9 cellular contexts compared by ENCODE assay signal in genomic region chrX:129755779-129756650, GRCh38. TPM values are rescaled to one million over a fixed set of nuclear protein-coding genes. Genes with fewer than 3 reads are reported as not detected.
A peak's percentile ranks its signal among the peaks of the same experiment; 100 is the strongest.
DNase-seq lines count a peak whose midpoint lies in the region; ATAC-seq and TF ChIP-seq lines count a peak whose summit lies in the region.
"Had no signal": no experiment of that assay in that cellular context is flagged by ENCODE, and none has a peak within 500 bp of the region (broad histone marks: within the 10 kb centered on the region; RNA-seq: fewer than 3 reads in every experiment).

No MANE protein-coding gene starts in this region.

- 27 to 66% (median 56%) methylated on average over 8 to 18 of the region's 18 CpGs for WGBS in spleen, 5 donors

- CTCF ChIA-PET in activated CD4-positive, alpha-beta T cell treated with anti-CD3 and anti-CD28 coated beads, Interleukin-2, amount 10 ng/mL, durations not matched to agents 7 days and 5 days (lab: Charles Lee) = interaction anchor here (0.8 to 2.0 kb wide), 7 partner anchors 10 to 78 kb away, joined by 3 to 9 read pairs (median 4); partner anchors contain the start of gene SASH3

- H3K9me3 ChIP-seq in spleen (no peaks in the 10 kb centered on the region), vagina (no peaks in the 10 kb centered on the region)
- H3K9me3 ChIP-seq: BE2C had no signal

- H3K27me3 ChIP-seq in spleen (replicated peaks in 1 of 7) = no peaks in the 10 kb centered on the region
- H3K27me3 ChIP-seq in vagina = no peaks in the 10 kb centered on the region
- H3K27me3 ChIP-seq: BE2C had no signal

- peak in 1 of 11 experiments; percentile 23 for TF ChIP-seq CTCF in spleen (IDR thresholded peaks at IDR 0.05 in 8 of 11, conservative IDR thresholded peaks at IDR 0.05 in 3 of 11)
- TF ChIP-seq CTCF in vagina (IDR thresholded peaks at IDR 0.05) = no peak

- H3K27ac ChIP-seq in spleen (peak overlapping the region in 5 of 8 donors; percentile 27 to 70 (median 51)), vagina (no peak overlapping the region)

- no peaks in the 10 kb centered on the region for H3K27me3 Mint-ChIP-seq in activated CD4-positive, alpha-beta T cell treated with anti-CD3 and anti-CD28 coated beads, Interleukin-2, amount 10 ng/mL, durations not matched to agents 7 days and 5 days
- no peaks in the 10 kb centered on the region for H3K27me3 Mint-ChIP-seq in activated T-helper 2 cell treated with anti-CD3 and anti-CD28 coated beads, Interferon-gamma antibody, Interleukin-2, Interleukin-4, amounts not matched to agents 10 μg/mL and 5 μg/mL and 100 μg/mL, durations not matched to agents 14 hours and 24 hours and 36 hours (ENCODE audit: low read depth)

- no peaks in the 10 kb centered on the region for H3K9me3 Mint-ChIP-seq in activated CD4-positive, alpha-beta T cell treated with anti-CD3 and anti-CD28 coated beads, Interleukin-2, amount 10 ng/mL, durations not matched to agents 7 days and 5 days
- H3K9me3 Mint-ChIP-seq in activated T-helper 2 cell treated with anti-CD3 and anti-CD28 coated beads, Interferon-gamma antibody, Interleukin-2, Interleukin-4, amounts not matched to agents 10 μg/mL and 5 μg/mL and 100 μg/mL, durations not matched to agents 14 hours and 24 hours and 36 hours = no peaks in the 10 kb centered on the region

- H3K27ac Mint-ChIP-seq in activated CD4-positive, alpha-beta T cell treated with anti-CD3 and anti-CD28 coated beads, Interleukin-2, amount 10 ng/mL, durations not matched to agents 7 days and 5 days = peak overlapping the region; percentile 90
- H3K27ac Mint-ChIP-seq in activated T-helper 2 cell treated with anti-CD3 and anti-CD28 coated beads, Interferon-gamma antibody, Interleukin-2, Interleukin-4, amounts not matched to agents 10 μg/mL and 5 μg/mL and 100 μg/mL, durations not matched to agents 14 hours and 24 hours and 36 hours = peak overlapping the region; percentile 46

- peak; percentile 49 for DNase-seq in activated CD4-positive, alpha-beta T cell treated with anti-CD3 and anti-CD28 coated beads, Interleukin-2, amount 10 ng/mL, durations not matched to agents 7 days and 5 days
- DNase-seq in activated CD4-positive, alpha-beta T cell treated with anti-CD3 and anti-CD28 coated beads for 4 hours = no peak
- no peak for DNase-seq in activated T-helper 2 cell treated with anti-CD3 and anti-CD28 coated beads, Interferon-gamma antibody, Interleukin-2, Interleukin-4, amounts not matched to agents 10 μg/mL and 5 μg/mL and 100 μg/mL, durations not matched to agents 14 hours and 24 hours and 36 hours (ENCODE audit: low spot score)
- DNase-seq in spleen = peak; percentile 79
- no peak for DNase-seq in NCI-H345 treated with DMSO at 0.1 percent for 48 hours (lab: John Stamatoyannopoulos, UW; ENCODE audit: unreplicated experiment)
- DNase-seq in vagina (ENCODE audit: extremely low spot score in 2 of 2) = no peak
- no peak for DNase-seq in NCI-H1048 (lab: John Stamatoyannopoulos, UW)
- DNase-seq: BE2C had no signal

- TF ChIP-seq POLR2A in spleen (IDR thresholded peaks at IDR 0.05) = no peak
- TF ChIP-seq POLR2A in vagina (IDR thresholded peaks at IDR 0.05) = no peak

- POLR2A ChIA-PET in activated CD4-positive, alpha-beta T cell treated with anti-CD3 and anti-CD28 coated beads, Interleukin-2, amount 10 ng/mL, durations not matched to agents 7 days and 5 days (lab: Charles Lee) = interaction anchor here (1.4 kb wide), 1 partner anchor 25 kb away, joined by 7 read pairs; no protein-coding TSS in a partner anchor

- H3K36me3 Mint-ChIP-seq in activated CD4-positive, alpha-beta T cell treated with anti-CD3 and anti-CD28 coated beads, Interleukin-2, amount 10 ng/mL, durations not matched to agents 7 days and 5 days (ENCODE audit: low read depth) = no peaks in the 10 kb centered on the region
- no peaks in the 10 kb centered on the region for H3K36me3 Mint-ChIP-seq in activated T-helper 2 cell treated with anti-CD3 and anti-CD28 coated beads, Interferon-gamma antibody, Interleukin-2, Interleukin-4, amounts not matched to agents 10 μg/mL and 5 μg/mL and 100 μg/mL, durations not matched to agents 14 hours and 24 hours and 36 hours (ENCODE audit: low read depth)

- H3K4me1 ChIP-seq in spleen = peaks cover 6 to 70% (median 51%) of the 10 kb centered on the region in 6 donors
- no peaks in the 10 kb centered on the region for H3K4me1 ChIP-seq in vagina
- H3K4me1 ChIP-seq: BE2C had no signal

- peaks cover 76% of the 10 kb centered on the region for H3K4me1 Mint-ChIP-seq in activated CD4-positive, alpha-beta T cell treated with anti-CD3 and anti-CD28 coated beads, Interleukin-2, amount 10 ng/mL, durations not matched to agents 7 days and 5 days
- H3K4me1 Mint-ChIP-seq in activated T-helper 2 cell treated with anti-CD3 and anti-CD28 coated beads, Interferon-gamma antibody, Interleukin-2, Interleukin-4, amounts not matched to agents 10 μg/mL and 5 μg/mL and 100 μg/mL, durations not matched to agents 14 hours and 24 hours and 36 hours (ENCODE audit: low read depth) = peaks cover 49% of the 10 kb centered on the region

- intact Hi-C loops in activated T-helper 2 cell treated with anti-CD3 and anti-CD28 coated beads, Interferon-gamma antibody, Interleukin-2, Interleukin-4, amounts not matched to agents 10 μg/mL and 5 μg/mL and 100 μg/mL, durations not matched to agents 14 hours and 24 hours and 36 hours (cut with micrococcal nuclease) = loop anchor here (5.0 to 10.0 kb wide), 2 partner anchors 41 to 151 kb away; no protein-coding TSS in a partner anchor
- intact Hi-C loops in spleen (cut with DNase I; ENCODE audit: low total_unique reads) (no loop called here), vagina (cut with DNase I) (no loop called here)

- peak overlapping the region; percentile 64 for H3K4me3 Mint-ChIP-seq in activated CD4-positive, alpha-beta T cell treated with anti-CD3 and anti-CD28 coated beads, Interleukin-2, amount 10 ng/mL, durations not matched to agents 7 days and 5 days
- no peak overlapping the region for H3K4me3 Mint-ChIP-seq in activated T-helper 2 cell treated with anti-CD3 and anti-CD28 coated beads, Interferon-gamma antibody, Interleukin-2, Interleukin-4, amounts not matched to agents 10 μg/mL and 5 μg/mL and 100 μg/mL, durations not matched to agents 14 hours and 24 hours and 36 hours (ENCODE audit: low read depth)

- ATAC-seq in HG03097 (IDR thresholded peaks at IDR 0.05; ENCODE audit: low FRiP score, unreplicated experiment) = peak; percentile 37

- no peak overlapping the region for H3K4me3 ChIP-seq in spleen
- H3K4me3 ChIP-seq in vagina = no peak overlapping the region

- H3K36me3 ChIP-seq in spleen (no peaks in the 10 kb centered on the region), vagina (no peaks in the 10 kb centered on the region)
- H3K36me3 ChIP-seq: BE2C had no signal

RNA-seq across cellular contexts. Expression of gene XPNPEP2, which starts 17.2 kb away (rescaled TPM):
- 1 to 10 TPM; 1.1 to 1.3 TPM for total RNA-seq in activated CD4-positive, alpha-beta T cell treated with anti-CD3 and anti-CD28 coated beads, Interleukin-2, amount 10 ng/mL, durations not matched to agents 7 days and 5 days
- total RNA-seq in activated T-helper 2 cell treated with anti-CD3 and anti-CD28 coated beads, Interferon-gamma antibody, Interleukin-2, Interleukin-4, amounts not matched to agents 10 μg/mL and 5 μg/mL and 100 μg/mL, durations not matched to agents 14 hours and 24 hours and 36 hours = 0.11 and 0.16 TPM in 2 replicates
- under 1 TPM; 0.09 to 0.74 (median 0.20) TPM for total RNA-seq in spleen
- polyA plus RNA-seq in spleen = under 1 TPM; 0.13 to 0.46 (median 0.22) TPM
- 22.3 TPM for total RNA-seq in vagina

RNA-seq across cellular contexts. Expression of gene SASH3, which starts 23.7 kb away (rescaled TPM):
- total RNA-seq in activated CD4-positive, alpha-beta T cell treated with anti-CD3 and anti-CD28 coated beads, Interleukin-2, amount 10 ng/mL, durations not matched to agents 7 days and 5 days = 100 to 1,000 TPM; 254 to 264 TPM
- 89.8 and 102 TPM in 2 replicates for total RNA-seq in activated T-helper 2 cell treated with anti-CD3 and anti-CD28 coated beads, Interferon-gamma antibody, Interleukin-2, Interleukin-4, amounts not matched to agents 10 μg/mL and 5 μg/mL and 100 μg/mL, durations not matched to agents 14 hours and 24 hours and 36 hours
- 100 to 1,000 TPM; 126 to 204 (median 147) TPM for total RNA-seq in spleen
- polyA plus RNA-seq in spleen = 100 to 1,000 TPM; 111 to 142 (median 138) TPM
- total RNA-seq in vagina = 14.0 TPM

Comparison
In these comparisons a context has a peak if more than half of its experiments do, and no peak if none do; other contexts are left out.
1. DNase-seq: peak in activated CD4-positive, alpha-beta T cell treated with anti-CD3 and anti-CD28 coated beads, Interleukin-2, amount 10 ng/mL, durations not matched to agents 7 days and 5 days (single experiment) and spleen (single experiment); none in activated CD4-positive, alpha-beta T cell treated with anti-CD3 and anti-CD28 coated beads for 4 hours (0 of 2), activated T-helper 2 cell treated with anti-CD3 and anti-CD28 coated beads, Interferon-gamma antibody, Interleukin-2, Interleukin-4, amounts not matched to agents 10 μg/mL and 5 μg/mL and 100 μg/mL, durations not matched to agents 14 hours and 24 hours and 36 hours (single experiment), NCI-H345 treated with DMSO at 0.1 percent for 48 hours (single experiment), vagina (0 of 2) and NCI-H1048 (single experiment).
2. RNA of gene XPNPEP2, which starts 17.2 kb away (total RNA-seq): 22.3 TPM in vagina (single experiment); 1.1 to 1.3 TPM in activated CD4-positive, alpha-beta T cell treated with anti-CD3 and anti-CD28 coated beads, Interleukin-2, amount 10 ng/mL, durations not matched to agents 7 days and 5 days, 0.09 to 0.74 TPM in spleen and 0.11 to 0.16 TPM in activated T-helper 2 cell treated with anti-CD3 and anti-CD28 coated beads, Interferon-gamma antibody, Interleukin-2, Interleukin-4, amounts not matched to agents 10 μg/mL and 5 μg/mL and 100 μg/mL, durations not matched to agents 14 hours and 24 hours and 36 hours; every median in the first group is over 10 times any median in the second.